ENCODE assay signal across 1 cellular context in the genomic region with DNA sequence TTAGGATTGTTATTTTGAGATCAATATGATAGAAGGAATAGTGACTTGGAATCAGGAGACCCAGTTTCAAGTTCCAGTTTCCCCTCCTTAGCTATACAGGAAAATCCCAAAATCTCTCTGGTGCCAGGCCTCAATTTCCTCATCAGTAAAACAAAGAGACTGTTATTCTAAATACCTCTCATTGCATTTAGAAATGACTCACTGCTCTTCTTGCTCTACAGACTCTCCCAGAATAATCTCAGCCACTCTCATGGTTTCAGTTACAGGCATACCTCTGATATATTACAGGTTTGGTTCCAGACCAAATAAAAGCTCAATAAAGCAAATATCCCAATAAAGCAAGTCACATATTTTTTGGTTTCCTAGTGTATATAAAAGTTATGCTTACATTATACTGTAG.
TF ChIP-seq lines count a peak whose summit lies in the region.

No MANE protein-coding gene starts in this region.

TF ChIP-seq in IMR-90, 13 proteins besides CTCF, POLR2A, EP300 and RAD21 (continued from another document):
- TF ChIP-seq, protein P1, sequence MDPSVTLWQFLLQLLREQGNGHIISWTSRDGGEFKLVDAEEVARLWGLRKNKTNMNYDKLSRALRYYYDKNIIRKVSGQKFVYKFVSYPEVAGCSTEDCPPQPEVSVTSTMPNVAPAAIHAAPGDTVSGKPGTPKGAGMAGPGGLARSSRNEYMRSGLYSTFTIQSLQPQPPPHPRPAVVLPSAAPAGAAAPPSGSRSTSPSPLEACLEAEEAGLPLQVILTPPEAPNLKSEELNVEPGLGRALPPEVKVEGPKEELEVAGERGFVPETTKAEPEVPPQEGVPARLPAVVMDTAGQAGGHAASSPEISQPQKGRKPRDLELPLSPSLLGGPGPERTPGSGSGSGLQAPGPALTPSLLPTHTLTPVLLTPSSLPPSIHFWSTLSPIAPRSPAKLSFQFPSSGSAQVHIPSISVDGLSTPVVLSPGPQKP (IDR thresholded peaks at IDR 0.05; ENCODE audit: borderline replicate concordance, low read depth, low read length), result no peak
